In the genomic region with DNA sequence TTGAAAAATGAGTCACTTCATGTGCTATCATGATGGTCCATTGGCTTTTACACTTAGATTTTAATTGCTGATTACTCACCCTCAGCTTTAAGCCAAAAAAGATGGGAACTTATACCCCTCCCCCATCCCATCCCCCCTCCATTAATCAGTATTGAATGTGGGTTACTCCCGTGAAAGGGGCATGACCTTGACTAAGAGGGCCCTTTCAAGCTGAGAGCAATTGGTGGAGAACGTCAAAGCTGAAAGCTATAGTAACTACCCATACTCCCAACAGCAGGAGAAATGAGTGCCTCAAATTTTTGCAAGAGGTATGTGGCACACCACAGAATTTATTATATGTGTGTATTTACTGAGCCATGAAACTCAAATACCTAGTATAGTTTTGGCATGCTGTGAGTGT, we compare ENCODE assay signal across 18 cellular contexts.
DNase-seq lines count a peak whose midpoint lies in the region; ATAC-seq, FAIRE-seq and TF ChIP-seq lines count a peak whose summit lies in the region.
"Had no signal": no experiment of that assay in that cellular context is flagged by ENCODE, and none has a peak within 500 bp of the region (broad histone marks: within the 10 kb centered on the region; RNA-seq: fewer than 3 reads in every experiment).

No MANE protein-coding gene starts in this region.

- no peaks in the 10 kb centered on the region for H3K9me3 Mint-ChIP-seq in MCF 10A (ENCODE audit: unreplicated experiment)
- peaks cover 38% of the 10 kb centered on the region for H3K9me3 Mint-ChIP-seq in activated CD4-positive, alpha-beta memory T cell treated with anti-CD3 and anti-CD28 coated beads, Interleukin-2, amount 10 ng/mL, durations not matched to agents 7 days and 5 days

- H3K27me3 Mint-ChIP-seq in MCF 10A (ENCODE audit: insufficient read depth, unreplicated experiment), result peaks cover 51% of the 10 kb centered on the region
- H3K27me3 Mint-ChIP-seq in activated CD4-positive, alpha-beta memory T cell treated with anti-CD3 and anti-CD28 coated beads, Interleukin-2, amount 10 ng/mL, durations not matched to agents 7 days and 5 days, result no peaks in the 10 kb centered on the region

- 65% methylated on average over 2 of the region's 2 CpGs for WGBS in mammary epithelial cell (ENCODE audit: low coverage, missing lambda C conversion rate)

- H3K9me3 ChIP-seq in mammary epithelial cell (replicated peaks; ENCODE audit: insufficient read depth, low read length), result peaks cover 6% of the 10 kb centered on the region
- H3K9me3 ChIP-seq: HAP-1 had no signal

- H3K79me2 ChIP-seq in mammary epithelial cell (ENCODE audit: insufficient read depth, low read length), result no peaks in the 10 kb centered on the region

- dilution Hi-C loops in mammary epithelial cell (cut with HindIII; ENCODE audit: low sequenced_read_pairs), result no loop called here

- no peak overlapping the region for H3K4me3 Mint-ChIP-seq in MCF 10A (ENCODE audit: unreplicated experiment)
- H3K4me3 Mint-ChIP-seq in activated CD4-positive, alpha-beta memory T cell treated with anti-CD3 and anti-CD28 coated beads, Interleukin-2, amount 10 ng/mL, durations not matched to agents 7 days and 5 days, result no peak overlapping the region

- no peak overlapping the region for H3K4me3 ChIP-seq in mammary epithelial cell (replicated peaks in 1 of 3; ENCODE audit: insufficient read depth in 1 of 3, low read depth in 2 of 3, low read length in 3 of 3)
- H3K4me3 ChIP-seq: HAP-1, PC-9 had no signal

- H3K27ac Mint-ChIP-seq in MCF 10A (ENCODE audit: low read depth, unreplicated experiment), result no peak overlapping the region
- H3K27ac Mint-ChIP-seq in activated CD4-positive, alpha-beta memory T cell treated with anti-CD3 and anti-CD28 coated beads, Interleukin-2, amount 10 ng/mL, durations not matched to agents 7 days and 5 days, result no peak overlapping the region

- H3K27ac ChIP-seq in mammary epithelial cell (ENCODE audit: insufficient read depth, low read depth, low read length), result no peak overlapping the region
- H3K27ac ChIP-seq: 22Rv1, PC-9 had no signal

- FAIRE-seq in RCC 7860 (lab: Jason Lieb, UNC) (peak; percentile 92), urothelium cell line (lab: Jason Lieb, UNC) (no peak)

- no peaks in the 10 kb centered on the region for H3K36me3 Mint-ChIP-seq in MCF 10A (ENCODE audit: insufficient read depth, unreplicated experiment)
- H3K36me3 Mint-ChIP-seq in activated CD4-positive, alpha-beta memory T cell treated with anti-CD3 and anti-CD28 coated beads, Interleukin-2, amount 10 ng/mL, durations not matched to agents 7 days and 5 days (ENCODE audit: low read depth), result no peaks in the 10 kb centered on the region

- no peaks in the 10 kb centered on the region for H3K36me3 ChIP-seq in mammary epithelial cell (ENCODE audit: insufficient read depth, low read length)
- H3K36me3 ChIP-seq: HAP-1 had no signal

- intact Hi-C loops in mammary epithelial cell (cut with micrococcal nuclease), result no loop called here
- intact Hi-C loops in MCF 10A (cut with micrococcal nuclease), result no loop called here

- in situ Hi-C loops in mammary epithelial cell (cut with MboI; ENCODE audit: low sequenced_read_pairs in 2 of 2), result no loop called here

- TF ChIP-seq CTCF in mammary epithelial cell (conservative IDR thresholded peaks at IDR 0.05 in 1 of 2, IDR thresholded peaks at IDR 0.05 in 1 of 2; ENCODE audit: extremely low read depth in 1 of 2, insufficient read depth in 1 of 2, low read depth in 1 of 2, low read length in 2 of 2), result no peak
- no peak for TF ChIP-seq CTCF in MCF 10A (IDR thresholded peaks at IDR 0.05; ENCODE audit: unreplicated experiment)

- H3K27me3 ChIP-seq in mammary epithelial cell (ENCODE audit: insufficient read depth, low read length), result no peaks in the 10 kb centered on the region

- H4K20me1 ChIP-seq in mammary epithelial cell (ENCODE audit: insufficient read depth, low read length), result no peaks in the 10 kb centered on the region

- no peak overlapping the region for H2AFZ ChIP-seq in mammary epithelial cell (ENCODE audit: low read depth, low read length)
- H2AFZ ChIP-seq: PC-9 had no signal

- H3K4me2 ChIP-seq in mammary epithelial cell (ENCODE audit: insufficient read depth, low read depth, low read length), result no peak overlapping the region
- H3K4me2 ChIP-seq: PC-9 had no signal

- H3K9ac ChIP-seq in mammary epithelial cell (ENCODE audit: insufficient read depth, low read length), result no peak overlapping the region

- H3K4me1 ChIP-seq in mammary epithelial cell (ENCODE audit: insufficient read depth, low read length), result no peaks in the 10 kb centered on the region
- H3K4me1 ChIP-seq: Caco-2, HAP-1 had no signal

- DNase-seq in mammary epithelial cell (peak; percentile 6), MCF 10A (ENCODE audit: unreplicated experiment) (no peak), RCC 7860 (ENCODE audit: low spot score) (peak; percentile 91), glomerular visceral epithelial cell (ENCODE audit: extremely low spot score) (peak; percentile 90), urothelium cell line (ENCODE audit: low spot score) (peak; percentile 60)
- DNase-seq in activated CD4-positive, alpha-beta memory T cell treated with anti-CD3 and anti-CD28 coated beads, Interleukin-2, amount 10 ng/mL, durations not matched to agents 7 days and 5 days, result no peak
- DNase-seq: AML-193, Caco-2, KBM-7, NCI-H1048, NCI-H146, NCI-H2081, NCI-H510A treated with DMSO at 0.1 percent for 48 hours, PC-9 had no signal

- no TSS peak for BruUV-seq in mammary epithelial cell (replicated peaks; lab: Mats Ljungman, UMichigan)
- no TSS peak for BruUV-seq in MCF 10A (replicated peaks; lab: Mats Ljungman, UMichigan)

- no peak for ATAC-seq in GM18520 (IDR thresholded peaks at IDR 0.05; ENCODE audit: unreplicated experiment)
- ATAC-seq in GM21381 (IDR thresholded peaks at IDR 0.05; ENCODE audit: unreplicated experiment), result no peak

- POLR2A ChIA-PET in MCF 10A (lab: Yijun Ruan, JAX), result no interaction called here
- POLR2A ChIA-PET in activated CD4-positive, alpha-beta memory T cell treated with anti-CD3 and anti-CD28 coated beads, Interleukin-2, amount 10 ng/mL, durations not matched to agents 7 days and 5 days (lab: Charles Lee), result no interaction called here

- no peaks in the 10 kb centered on the region for H3K4me1 Mint-ChIP-seq in MCF 10A (ENCODE audit: insufficient read depth, unreplicated experiment)
- no peaks in the 10 kb centered on the region for H3K4me1 Mint-ChIP-seq in activated CD4-positive, alpha-beta memory T cell treated with anti-CD3 and anti-CD28 coated beads, Interleukin-2, amount 10 ng/mL, durations not matched to agents 7 days and 5 days

- CTCF ChIA-PET in mammary epithelial cell (lab: Charles Lee; ENCODE audit: low non-redundant PET) (no interaction called here), MCF 10A (lab: Yijun Ruan, JAX) (interaction anchor here (0.8 kb wide), 1 partner anchor 9 kb away, joined by 4 read pairs; no protein-coding TSS in a partner anchor)
- CTCF ChIA-PET in activated CD4-positive, alpha-beta memory T cell treated with anti-CD3 and anti-CD28 coated beads, Interleukin-2, amount 10 ng/mL, durations not matched to agents 7 days and 5 days (lab: Charles Lee), result no interaction called here

Comparison
In these comparisons a context has a peak if more than half of its experiments do, and no peak if none do; other contexts are left out.
1. DNase-seq: peak in mammary epithelial cell (single experiment), RCC 7860 (single experiment), glomerular visceral epithelial cell (single experiment) and urothelium cell line (single experiment); none in MCF 10A (single experiment) and activated CD4-positive, alpha-beta memory T cell treated with anti-CD3 and anti-CD28 coated beads, Interleukin-2, amount 10 ng/mL, durations not matched to agents 7 days and 5 days (single experiment).